In the genomic region with DNA sequence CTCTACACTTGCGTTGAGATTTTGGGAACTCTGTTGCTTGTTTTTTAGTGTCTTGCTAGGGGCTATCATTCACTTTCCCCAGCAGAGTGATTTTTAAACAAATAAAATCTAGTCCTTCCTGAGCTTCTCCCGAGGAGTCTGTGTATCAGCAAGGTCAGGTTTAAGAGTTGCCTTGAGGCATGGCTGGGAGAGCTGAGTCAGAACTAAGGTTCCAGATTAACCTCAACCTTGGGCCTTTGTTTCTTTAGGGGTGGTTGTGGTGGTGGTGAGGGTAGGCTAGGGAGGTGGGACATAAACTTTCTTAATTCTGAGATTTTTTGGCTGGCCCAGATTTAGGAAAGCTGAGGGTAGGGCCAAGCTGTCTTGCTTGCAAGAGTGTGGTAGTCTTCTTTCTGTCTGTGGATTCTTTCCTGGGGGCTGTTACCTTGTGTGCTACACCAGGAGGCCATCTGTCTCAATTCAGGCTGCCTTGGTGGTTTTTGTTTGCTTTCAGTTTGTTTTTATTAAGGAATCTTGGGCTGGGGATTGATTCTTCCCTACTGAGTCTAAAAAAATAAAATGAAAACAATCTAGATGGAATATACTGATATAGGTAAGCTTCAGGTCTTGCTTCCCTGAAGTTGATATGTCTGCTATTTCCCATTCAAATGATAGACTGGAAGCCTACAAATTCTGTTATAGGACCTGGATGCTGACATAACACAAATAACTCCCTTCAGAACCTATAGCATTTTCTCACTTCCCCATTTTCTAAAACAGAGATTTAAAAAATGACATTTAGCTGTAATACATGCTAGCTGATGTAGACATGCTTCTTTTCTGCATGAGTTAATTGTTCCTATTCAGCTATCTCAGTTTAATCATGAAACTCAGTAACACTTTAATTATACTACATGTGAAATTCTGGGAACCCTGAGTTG, we compare ENCODE assay signal across 13 cellular contexts. TPM values are rescaled to one million over a fixed set of nuclear protein-coding genes. Genes with fewer than 3 reads are reported as not detected.
DNase-seq lines count a peak whose midpoint lies in the region; ATAC-seq lines count a peak whose summit lies in the region.
"Had no signal": no experiment of that assay in that cellular context is flagged by ENCODE, and none has a peak within 500 bp of the region (broad histone marks: within the 10 kb centered on the region; RNA-seq: fewer than 3 reads in every experiment).

No MANE protein-coding gene starts in this region.

- H3K36me3 ChIP-seq in mesendoderm (ENCODE audit: control insufficient read depth, insufficient read depth, low read length): no peaks in the 10 kb centered on the region

- H3K27ac ChIP-seq in mesendoderm (ENCODE audit: low read depth, low read length): no peak overlapping the region

- no peaks in the 10 kb centered on the region for H3K4me1 ChIP-seq in mesendoderm (ENCODE audit: control insufficient read depth, low read depth, low read length)

- POLR2A ChIA-PET in activated CD4-positive, alpha-beta T cell treated with anti-CD3 and anti-CD28 coated beads for 36 hours (lab: Charles Lee): no interaction called here

- H3K36me3 Mint-ChIP-seq in activated CD4-positive, alpha-beta T cell treated with anti-CD3 and anti-CD28 coated beads for 36 hours (ENCODE audit: low read depth): no peaks in the 10 kb centered on the region

- no peaks in the 10 kb centered on the region for H3K79me2 ChIP-seq in mesendoderm (ENCODE audit: control insufficient read depth, insufficient read depth, low read length)

- H3K4me3 ChIP-seq in mesendoderm (ENCODE audit: low read length): no peak overlapping the region

- no peak overlapping the region for H2BK120ac ChIP-seq in mesendoderm (ENCODE audit: low read depth, low read length)

- no peak overlapping the region for H3K23ac ChIP-seq in mesendoderm (ENCODE audit: low read length)

- peaks cover 9% of the 10 kb centered on the region for H3K27me3 Mint-ChIP-seq in activated CD4-positive, alpha-beta T cell treated with anti-CD3 and anti-CD28 coated beads for 36 hours

- DNase-seq in mesendoderm: no peak
- no peak for DNase-seq in activated CD4-positive, alpha-beta T cell treated with anti-CD3 and anti-CD28 coated beads for 36 hours
- DNase-seq in NCI-H2227 treated with DMSO at 0.1 percent for 48 hours (lab: John Stamatoyannopoulos, UW): no peak
- DNase-seq in HT-29 (ENCODE audit: low spot score): no peak
- DNase-seq in NCI-H1436 treated with DMSO at 0.1 percent for 48 hours (lab: John Stamatoyannopoulos, UW): no peak
- DNase-seq: activated CD4-positive, alpha-beta T cell treated with anti-CD3 and anti-CD28 coated beads, Interleukin-2, amount 10 ng/mL, durations not matched to agents 7 days and 5 days; activated naive CD8-positive, alpha-beta T cell treated with anti-CD3 and anti-CD28 coated beads, Interleukin-2, amount 50 U/mL, for 24 hours; DND-41; NCI-H1105 had no signal

- intact Hi-C loops in activated CD4-positive, alpha-beta T cell treated with anti-CD3 and anti-CD28 coated beads for 36 hours (cut with DNase I, micrococcal nuclease): no loop called here

- ATAC-seq in GM18870 (IDR thresholded peaks at IDR 0.05; ENCODE audit: unreplicated experiment) (peak; percentile 68), GM21786 (IDR thresholded peaks at IDR 0.05; ENCODE audit: unreplicated experiment) (peak; percentile 69), HG03342 (IDR thresholded peaks at IDR 0.05; ENCODE audit: unreplicated experiment) (peak; percentile 67)
- no peak for ATAC-seq in activated CD4-positive, alpha-beta T cell treated with anti-CD3 and anti-CD28 coated beads for 36 hours
- ATAC-seq: activated naive CD8-positive, alpha-beta T cell treated with anti-CD3 and anti-CD28 coated beads, Interleukin-2, amount 50 U/mL, for 24 hours had no signal

- H2AK5ac ChIP-seq in mesendoderm (ENCODE audit: low read length): no peak overlapping the region

- no peak overlapping the region for H3K27ac Mint-ChIP-seq in activated CD4-positive, alpha-beta T cell treated with anti-CD3 and anti-CD28 coated beads for 36 hours
- H3K27ac Mint-ChIP-seq: activated CD4-positive, alpha-beta T cell treated with anti-CD3 and anti-CD28 coated beads, Interleukin-2, amount 10 ng/mL, durations not matched to agents 7 days and 5 days; activated naive CD8-positive, alpha-beta T cell treated with anti-CD3 and anti-CD28 coated beads, Interleukin-2, amount 50 U/mL, for 24 hours had no signal

- no peak overlapping the region for H3K4me2 ChIP-seq in mesendoderm (ENCODE audit: low read length)

- H3K27me3 ChIP-seq in mesendoderm (ENCODE audit: insufficient read depth, low read length, poor library complexity): no peaks in the 10 kb centered on the region

- H3K9ac ChIP-seq in mesendoderm (ENCODE audit: low read length): no peak overlapping the region

- no peak overlapping the region for H3K18ac ChIP-seq in mesendoderm (ENCODE audit: low read length)

- CTCF ChIA-PET in activated CD4-positive, alpha-beta T cell treated with anti-CD3 and anti-CD28 coated beads for 36 hours (lab: Charles Lee): interaction anchor here (1.1 kb wide), 1 partner anchor 1184 kb away, joined by 3 read pairs; no protein-coding TSS in a partner anchor

- no peak overlapping the region for H2BK15ac ChIP-seq in mesendoderm (replicated peaks; ENCODE audit: low read depth)

- H3K9me3 Mint-ChIP-seq in activated CD4-positive, alpha-beta T cell treated with anti-CD3 and anti-CD28 coated beads for 36 hours (ENCODE audit: low read depth): peaks cover 1% of the 10 kb centered on the region
- H3K9me3 Mint-ChIP-seq: activated CD4-positive, alpha-beta T cell treated with anti-CD3 and anti-CD28 coated beads, Interleukin-2, amount 10 ng/mL, durations not matched to agents 7 days and 5 days; activated naive CD8-positive, alpha-beta T cell treated with anti-CD3 and anti-CD28 coated beads, Interleukin-2, amount 50 U/mL, for 24 hours had no signal

- WGBS in mesendoderm (ENCODE audit: extremely low coverage, insufficient coverage, low lambda C conversion rate): no CpG with 5 or more reads among the region's 2 CpGs

- H3K4ac ChIP-seq in mesendoderm (ENCODE audit: low read depth, low read length): peak overlapping the region; percentile 81

- no peak overlapping the region for H3K4me3 Mint-ChIP-seq in activated CD4-positive, alpha-beta T cell treated with anti-CD3 and anti-CD28 coated beads for 36 hours
- H3K4me3 Mint-ChIP-seq: activated CD4-positive, alpha-beta T cell treated with anti-CD3 and anti-CD28 coated beads, Interleukin-2, amount 10 ng/mL, durations not matched to agents 7 days and 5 days; activated naive CD8-positive, alpha-beta T cell treated with anti-CD3 and anti-CD28 coated beads, Interleukin-2, amount 50 U/mL, for 24 hours had no signal

- no peak overlapping the region for H3K56ac ChIP-seq in mesendoderm (ENCODE audit: low read length)

- H3K79me1 ChIP-seq in mesendoderm (ENCODE audit: low read length): no peaks in the 10 kb centered on the region

- no peak overlapping the region for H4K8ac ChIP-seq in mesendoderm (ENCODE audit: low read depth, low read length)

- H4K5ac ChIP-seq in mesendoderm (ENCODE audit: low read length): no peak overlapping the region

- no peaks in the 10 kb centered on the region for H3K4me1 Mint-ChIP-seq in activated CD4-positive, alpha-beta T cell treated with anti-CD3 and anti-CD28 coated beads for 36 hours
- H3K4me1 Mint-ChIP-seq: activated naive CD8-positive, alpha-beta T cell treated with anti-CD3 and anti-CD28 coated beads, Interleukin-2, amount 50 U/mL, for 24 hours had no signal

- no peak overlapping the region for H2BK5ac ChIP-seq in mesendoderm (ENCODE audit: low read length)

RNA-seq across cellular contexts. Expression of a gene that starts 5.4 kb away (rescaled TPM):
- 0.08 TPM for polyA plus RNA-seq in mesendoderm (2013, experiment 1 of 2)
- polyA plus RNA-seq in mesendoderm (2013, experiment 2 of 2): 0.13 TPM
- not detected for total RNA-seq in activated CD4-positive, alpha-beta T cell treated with anti-CD3 and anti-CD28 coated beads for 36 hours
- not detected in 2 replicates for total RNA-seq in HT-29 (2014; rRNA removed; shearing (Covaris generic))
- total RNA-seq: activated CD4-positive, alpha-beta T cell treated with anti-CD3 and anti-CD28 coated beads, Interleukin-2, amount 10 ng/mL, durations not matched to agents 7 days and 5 days had no signal
- polyA plus RNA-seq: neural cell had no signal
